19 cellular contexts compared by ENCODE assay signal in the genomic region with DNA sequence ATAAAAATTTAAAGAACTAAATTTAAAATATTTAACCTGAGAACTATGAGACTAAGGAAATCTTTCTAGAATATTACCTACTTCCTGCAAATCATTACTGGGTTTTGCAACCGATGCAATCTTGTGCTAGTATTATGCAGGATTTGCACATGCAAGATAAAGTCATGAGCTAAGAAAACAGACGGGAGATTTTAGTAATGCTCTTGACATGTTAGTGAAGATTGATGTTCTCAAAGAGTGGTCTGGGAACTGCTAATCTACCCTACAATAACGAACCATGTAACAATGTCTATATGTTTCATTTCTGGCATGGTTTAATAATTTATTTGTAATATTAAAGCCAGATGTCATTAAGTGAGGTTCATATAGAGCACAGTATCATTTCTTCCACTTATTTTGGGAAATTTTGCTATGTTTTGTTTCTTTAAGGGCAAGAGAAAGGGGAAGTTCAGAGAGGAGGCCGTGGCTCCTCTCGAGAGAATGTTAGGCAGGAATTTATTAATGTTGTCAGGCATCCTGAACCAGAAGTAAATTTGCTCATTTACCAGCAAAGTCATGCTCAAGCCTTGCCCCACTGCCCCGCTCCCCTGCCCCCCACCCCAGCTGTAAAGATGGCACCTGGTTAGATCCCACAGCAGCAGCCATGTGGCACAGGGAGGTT. TPM values are rescaled to one million over a fixed set of nuclear protein-coding genes. Genes with fewer than 3 reads are reported as not detected.
DNase-seq lines count a peak whose midpoint lies in the region; ATAC-seq and TF ChIP-seq lines count a peak whose summit lies in the region.
"Had no signal": no experiment of that assay in that cellular context is flagged by ENCODE, and none has a peak within 500 bp of the region (broad histone marks: within the 10 kb centered on the region; RNA-seq: fewer than 3 reads in every experiment).

No MANE protein-coding gene starts in this region.

- peak overlapping the region; percentile 35 for H3K4me3 ChIP-seq in smooth muscle cell
- H3K4me3 ChIP-seq: colonic mucosa, psoas muscle had no signal

- peak overlapping the region; percentile 100 for H3K27ac ChIP-seq in smooth muscle cell (ENCODE audit: low read depth)
- H3K27ac ChIP-seq: colonic mucosa, psoas muscle had no signal

- H3F3A ChIP-seq in smooth muscle cell (ENCODE audit: low read depth): peaks cover 25% of the 10 kb centered on the region

- H3K9me3 ChIP-seq in smooth muscle cell (replicated peaks; ENCODE audit: low read depth): no peaks in the 10 kb centered on the region
- H3K9me3 ChIP-seq: colonic mucosa, psoas muscle had no signal

- in situ Hi-C loops in GM13977 (cut with MboI; ENCODE audit: low pct_unique_long_range_greater_than_20kb, low sequenced_read_pairs, unreplicated experiment): no loop called here

- H3K79me2 ChIP-seq in smooth muscle cell (ENCODE audit: low read depth): no peaks in the 10 kb centered on the region

- H4K20me1 ChIP-seq in smooth muscle cell (ENCODE audit: low read depth): no peaks in the 10 kb centered on the region

- peak overlapping the region; percentile 83 for H3K4me2 ChIP-seq in smooth muscle cell

- DNase-seq in SIG-M5 treated with dmso at 0.1 percent for 504 hours (lab: John Stamatoyannopoulos, UW; ENCODE audit: unreplicated experiment) (peak; percentile 27), SIG-M5 (lab: John Stamatoyannopoulos, UW) (no peak), OCI-M1 (lab: John Stamatoyannopoulos, UW) (peak; percentile 39), fibroblast of gingiva (ENCODE audit: low read depth) (peak; percentile 17), smooth muscle cell (lab: John Stamatoyannopoulos, UW; ENCODE audit: unreplicated experiment) (no peak), GM13977 (ENCODE audit: low spot score) (no peak)
- DNase-seq in activated T-helper 2 cell treated with anti-CD3 and anti-CD28 coated beads, Interferon-gamma antibody, Interleukin-2, Interleukin-4, amounts not matched to agents 10 μg/mL and 5 μg/mL and 100 μg/mL, durations not matched to agents 14 hours and 24 hours and 36 hours (ENCODE audit: low spot score): no peak
- DNase-seq: activated CD4-positive, alpha-beta T cell treated with anti-CD3 and anti-CD28 coated beads, Interleukin-2, amount 10 ng/mL, durations not matched to agents 24 days and 14 days; activated T-cell treated with anti-CD3 and anti-CD28 coated beads, Interleukin-2, amount 50 U/mL, for 48 hours; CD4-positive, CD25-positive, alpha-beta regulatory T cell; colonic mucosa; hypothalamus; left cardiac atrium; naive thymus-derived CD8-positive, alpha-beta T cell; NCI-H146; psoas muscle had no signal

- H3K36me3 Mint-ChIP-seq in activated T-helper 2 cell treated with anti-CD3 and anti-CD28 coated beads, Interferon-gamma antibody, Interleukin-2, Interleukin-4, amounts not matched to agents 10 μg/mL and 5 μg/mL and 100 μg/mL, durations not matched to agents 14 hours and 24 hours and 36 hours (ENCODE audit: low read depth): no peaks in the 10 kb centered on the region
- H3K36me3 Mint-ChIP-seq: CD4-positive, CD25-positive, alpha-beta regulatory T cell had no signal

- peaks cover 41% of the 10 kb centered on the region for H3K4me1 ChIP-seq in smooth muscle cell (ENCODE audit: low read depth)
- H3K4me1 ChIP-seq: colonic mucosa, psoas muscle had no signal

- no peaks in the 10 kb centered on the region for H3K9me3 Mint-ChIP-seq in activated T-helper 2 cell treated with anti-CD3 and anti-CD28 coated beads, Interferon-gamma antibody, Interleukin-2, Interleukin-4, amounts not matched to agents 10 μg/mL and 5 μg/mL and 100 μg/mL, durations not matched to agents 14 hours and 24 hours and 36 hours
- H3K9me3 Mint-ChIP-seq: activated CD4-positive, alpha-beta T cell treated with anti-CD3 and anti-CD28 coated beads, Interleukin-2, amount 10 ng/mL, durations not matched to agents 24 days and 14 days; CD4-positive, CD25-positive, alpha-beta regulatory T cell; naive thymus-derived CD8-positive, alpha-beta T cell; T-helper 1 cell treated with Interleukin-12 subunit alpha and Interleukin-12 subunit beta and Interleukin-4 antibody, amounts not matched to agents 30 μg/mL and 1 μg/mL, for 36 hours had no signal

- peak overlapping the region; percentile 94 for H3K9ac ChIP-seq in smooth muscle cell (ENCODE audit: low read depth)

- H2AFZ ChIP-seq in smooth muscle cell (ENCODE audit: low read depth): no peak overlapping the region

- no peak for ATAC-seq in GM19328 (IDR thresholded peaks at IDR 0.05; ENCODE audit: unreplicated experiment)
- ATAC-seq: left cardiac atrium; naive thymus-derived CD8-positive, alpha-beta T cell; Panc1; psoas muscle had no signal

- no peak overlapping the region for H3K4me3 Mint-ChIP-seq in activated T-helper 2 cell treated with anti-CD3 and anti-CD28 coated beads, Interferon-gamma antibody, Interleukin-2, Interleukin-4, amounts not matched to agents 10 μg/mL and 5 μg/mL and 100 μg/mL, durations not matched to agents 14 hours and 24 hours and 36 hours (ENCODE audit: low read depth)
- H3K4me3 Mint-ChIP-seq: activated CD4-positive, alpha-beta T cell treated with anti-CD3 and anti-CD28 coated beads, Interleukin-2, amount 10 ng/mL, durations not matched to agents 24 days and 14 days; CD4-positive, CD25-positive, alpha-beta regulatory T cell; naive thymus-derived CD8-positive, alpha-beta T cell; T-helper 1 cell treated with Interleukin-12 subunit alpha and Interleukin-12 subunit beta and Interleukin-4 antibody, amounts not matched to agents 30 μg/mL and 1 μg/mL, for 36 hours had no signal

- no peaks in the 10 kb centered on the region for H3K27me3 Mint-ChIP-seq in activated T-helper 2 cell treated with anti-CD3 and anti-CD28 coated beads, Interferon-gamma antibody, Interleukin-2, Interleukin-4, amounts not matched to agents 10 μg/mL and 5 μg/mL and 100 μg/mL, durations not matched to agents 14 hours and 24 hours and 36 hours (ENCODE audit: low read depth)
- H3K27me3 Mint-ChIP-seq: activated CD4-positive, alpha-beta T cell treated with anti-CD3 and anti-CD28 coated beads, Interleukin-2, amount 10 ng/mL, durations not matched to agents 24 days and 14 days; CD4-positive, CD25-positive, alpha-beta regulatory T cell; naive thymus-derived CD8-positive, alpha-beta T cell had no signal

- no peaks in the 10 kb centered on the region for H3K36me3 ChIP-seq in smooth muscle cell (ENCODE audit: low read depth)
- H3K36me3 ChIP-seq: colonic mucosa had no signal

- TF ChIP-seq CTCF in smooth muscle cell (IDR thresholded peaks at IDR 0.05; ENCODE audit: borderline replicate concordance, insufficient read depth, poor library complexity, severe bottlenecking) (no peak), GM13977 (IDR thresholded peaks at IDR 0.05; ENCODE audit: extremely low read depth, insufficient read depth, missing control alignments) (no peak)

- H3K27ac Mint-ChIP-seq in activated T-helper 2 cell treated with anti-CD3 and anti-CD28 coated beads, Interferon-gamma antibody, Interleukin-2, Interleukin-4, amounts not matched to agents 10 μg/mL and 5 μg/mL and 100 μg/mL, durations not matched to agents 14 hours and 24 hours and 36 hours: no peak overlapping the region
- H3K27ac Mint-ChIP-seq: activated CD4-positive, alpha-beta T cell treated with anti-CD3 and anti-CD28 coated beads, Interleukin-2, amount 10 ng/mL, durations not matched to agents 24 days and 14 days; CD4-positive, CD25-positive, alpha-beta regulatory T cell; T-helper 1 cell treated with Interleukin-12 subunit alpha and Interleukin-12 subunit beta and Interleukin-4 antibody, amounts not matched to agents 30 μg/mL and 1 μg/mL, for 36 hours had no signal

- H3K27me3 ChIP-seq in smooth muscle cell (ENCODE audit: low read depth): no peaks in the 10 kb centered on the region
- H3K27me3 ChIP-seq: colonic mucosa had no signal

- no peaks in the 10 kb centered on the region for H3K4me1 Mint-ChIP-seq in activated T-helper 2 cell treated with anti-CD3 and anti-CD28 coated beads, Interferon-gamma antibody, Interleukin-2, Interleukin-4, amounts not matched to agents 10 μg/mL and 5 μg/mL and 100 μg/mL, durations not matched to agents 14 hours and 24 hours and 36 hours (ENCODE audit: low read depth)
- H3K4me1 Mint-ChIP-seq: activated CD4-positive, alpha-beta T cell treated with anti-CD3 and anti-CD28 coated beads, Interleukin-2, amount 10 ng/mL, durations not matched to agents 24 days and 14 days; CD4-positive, CD25-positive, alpha-beta regulatory T cell had no signal

- intact Hi-C loops in activated T-helper 2 cell treated with anti-CD3 and anti-CD28 coated beads, Interferon-gamma antibody, Interleukin-2, Interleukin-4, amounts not matched to agents 10 μg/mL and 5 μg/mL and 100 μg/mL, durations not matched to agents 14 hours and 24 hours and 36 hours (cut with micrococcal nuclease): no loop called here

- WGBS in smooth muscle cell (ENCODE audit: low lambda C conversion rate): 17% methylated on average over 6 of the region's 6 CpGs

RNA-seq across cellular contexts. Expression of a gene that starts 22.8 kb away (rescaled TPM):
- total RNA-seq in smooth muscle cell: 14.7 and 23.0 TPM in 2 replicates
- 5.5 and 6.2 TPM in 2 replicates for polyA plus RNA-seq in smooth muscle cell
- total RNA-seq in activated T-helper 2 cell treated with anti-CD3 and anti-CD28 coated beads, Interferon-gamma antibody, Interleukin-2, Interleukin-4, amounts not matched to agents 10 μg/mL and 5 μg/mL and 100 μg/mL, durations not matched to agents 14 hours and 24 hours and 36 hours: 0.18 TPM in 1 of 2 replicates, not detected in the other
- total RNA-seq: activated CD4-positive, alpha-beta T cell treated with anti-CD3 and anti-CD28 coated beads, Interleukin-2, amount 10 ng/mL, durations not matched to agents 24 days and 14 days had no signal
- polyA plus RNA-seq: naive thymus-derived CD8-positive, alpha-beta T cell had no signal

Comparison
In these comparisons a context has a peak if more than half of its experiments do, and no peak if none do; other contexts are left out.
1. DNase-seq: peak in SIG-M5 treated with dmso at 0.1 percent for 504 hours (single experiment), OCI-M1 (single experiment) and fibroblast of gingiva (single experiment); none in SIG-M5 (single experiment), smooth muscle cell (single experiment), GM13977 (single experiment) and activated T-helper 2 cell treated with anti-CD3 and anti-CD28 coated beads, Interferon-gamma antibody, Interleukin-2, Interleukin-4, amounts not matched to agents 10 μg/mL and 5 μg/mL and 100 μg/mL, durations not matched to agents 14 hours and 24 hours and 36 hours (single experiment).
2. RNA of a gene that starts 22.8 kb away (total RNA-seq): 14.7 to 23.0 TPM in smooth muscle cell; 0.18 TPM in activated T-helper 2 cell treated with anti-CD3 and anti-CD28 coated beads, Interferon-gamma antibody, Interleukin-2, Interleukin-4, amounts not matched to agents 10 μg/mL and 5 μg/mL and 100 μg/mL, durations not matched to agents 14 hours and 24 hours and 36 hours; every median in the first group is over 10 times any median in the second.